Comparison of ENCODE assay signal across 8 cellular contexts in the genomic region with DNA sequence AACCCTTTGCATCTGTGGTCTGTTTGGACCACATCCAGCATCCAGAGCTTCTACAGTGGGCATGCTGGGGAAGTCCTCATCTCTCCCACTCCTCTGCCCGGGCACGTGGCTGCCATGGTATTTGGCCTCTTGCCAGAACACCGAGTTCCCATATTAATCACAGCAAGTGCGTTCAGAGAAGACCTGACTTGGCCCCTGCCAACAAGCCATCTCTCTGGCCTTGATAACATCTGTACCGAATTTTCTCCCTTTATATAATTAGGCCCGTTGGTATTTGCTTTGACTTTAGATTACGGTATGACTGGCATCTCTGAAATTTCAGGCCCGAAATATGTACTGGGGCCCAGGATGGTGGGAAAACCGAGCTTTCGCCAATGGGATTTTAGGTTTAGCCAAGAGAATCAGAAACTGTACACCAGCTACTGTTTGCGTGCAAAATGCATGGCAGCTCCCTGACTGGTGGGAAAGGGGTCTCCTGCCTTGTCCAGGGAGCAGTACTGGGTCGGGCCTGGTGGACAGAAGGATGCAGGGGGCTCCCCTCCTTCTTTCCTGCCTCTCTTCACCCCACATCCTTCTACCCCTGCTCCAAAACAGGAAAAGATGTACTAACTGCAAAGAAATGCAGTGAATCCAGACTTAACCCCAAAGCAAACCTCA.
DNase-seq lines count a peak whose midpoint lies in the region; ATAC-seq, FAIRE-seq and TF ChIP-seq lines count a peak whose summit lies in the region.

No MANE protein-coding gene starts in this region.

- H3K4me1 ChIP-seq in astrocyte (ENCODE audit: insufficient read depth, low read length) (peaks cover 48% of the 10 kb centered on the region), kidney (ENCODE audit: control insufficient read depth in 1 of 2, insufficient read depth in 1 of 2, low read depth in 1 of 2, low read length in 2 of 2) (peaks cover 0 to 9% of the 10 kb centered on the region in 2 donors), Karpas-422 (ENCODE audit: low read length) (peaks cover 10% of the 10 kb centered on the region)

- peak; percentile 37 to 50 for DNase-seq in stimulated activated CD4-positive, alpha-beta T cell treated with anti-CD3 and anti-CD28 coated beads, Interleukin-2, amount 100 ng/mL, for 48 hours
- DNase-seq in stimulated activated CD4-positive, alpha-beta T cell treated with anti-CD3 and anti-CD28 coated beads, Interleukin-4, amount 100 ng/mL, for 4 hours, result no peak
- peak; percentile 87 for DNase-seq in astrocyte (ENCODE audit: low read depth)
- no peak for DNase-seq in kidney
- DNase-seq in Karpas-422, result no peak
- no peak for DNase-seq in HuH-7 (ENCODE audit: low spot score)

- no peak overlapping the region for H3K4me3 ChIP-seq in astrocyte (ENCODE audit: insufficient read depth, low read depth, low read length)
- no peak overlapping the region for H3K4me3 ChIP-seq in kidney (ENCODE audit: low read length in 2 of 2)
- no peak overlapping the region for H3K4me3 ChIP-seq in Karpas-422 (ENCODE audit: low read length)

- peak overlapping the region; percentile 38 for H3K4me2 ChIP-seq in astrocyte (ENCODE audit: low read length)
- H3K4me2 ChIP-seq in Karpas-422 (ENCODE audit: low read depth, low read length, poor library complexity, severe bottlenecking), result no peak overlapping the region

- H3K9me2 ChIP-seq in Karpas-422 (replicated peaks; ENCODE audit: insufficient read depth, low read length), result no peaks in the 10 kb centered on the region

- ATAC-seq in esophagus mucosa (no peak), HG03354 (IDR thresholded peaks at IDR 0.05; ENCODE audit: poor library complexity, severe bottlenecking, unreplicated experiment) (no peak)

- H3K9me3 Mint-ChIP-seq in astrocyte (ENCODE audit: unreplicated experiment), result peaks cover 4% of the 10 kb centered on the region

- H3K36me3 Mint-ChIP-seq in astrocyte (ENCODE audit: low read depth, unreplicated experiment), result peaks cover 44% of the 10 kb centered on the region

- H3K36me3 ChIP-seq in astrocyte (ENCODE audit: insufficient read depth, low read length) (peaks cover 56% of the 10 kb centered on the region), kidney (ENCODE audit: control insufficient read depth in 1 of 2, insufficient read depth in 2 of 2, low read length in 2 of 2) (no peaks in the 10 kb centered on the region), Karpas-422 (ENCODE audit: insufficient read depth, low read length) (no peaks in the 10 kb centered on the region)

- peak overlapping the region; percentile 98 for H3K27ac Mint-ChIP-seq in astrocyte (ENCODE audit: unreplicated experiment)

- H2AFZ ChIP-seq in astrocyte (ENCODE audit: low read depth, low read length), result no peak overlapping the region
- no peak overlapping the region for H2AFZ ChIP-seq in Karpas-422 (ENCODE audit: low read length)

- H3K4me3 Mint-ChIP-seq in astrocyte (ENCODE audit: unreplicated experiment), result no peak overlapping the region

- H3K27ac ChIP-seq in astrocyte (ENCODE audit: low read depth, low read length) (peak overlapping the region; percentile 99), kidney (ENCODE audit: low read depth in 2 of 2, low read length in 2 of 2) (peak overlapping the region; percentile 16 to 86), Karpas-422 (ENCODE audit: low read length) (no peak overlapping the region)

- H3K27me3 Mint-ChIP-seq in astrocyte (ENCODE audit: low read depth, unreplicated experiment), result no peaks in the 10 kb centered on the region

- H4K20me1 ChIP-seq in astrocyte (ENCODE audit: insufficient read depth, low read length) (no peaks in the 10 kb centered on the region), Karpas-422 (ENCODE audit: insufficient read depth, low read depth, low read length) (peaks cover 4% of the 10 kb centered on the region; the same call in 1 of the 2 replicates)

- no peaks in the 10 kb centered on the region for H3K9me3 ChIP-seq in astrocyte (ENCODE audit: insufficient read depth, low read depth, low read length)
- no peaks in the 10 kb centered on the region for H3K9me3 ChIP-seq in kidney (ENCODE audit: control insufficient read depth in 1 of 2, low read length in 2 of 2)
- no peaks in the 10 kb centered on the region for H3K9me3 ChIP-seq in Karpas-422 (ENCODE audit: low read length)

- no peak for TF ChIP-seq CTCF in astrocyte (IDR thresholded peaks at IDR 0.05; ENCODE audit: insufficient read depth, low read depth, low read length)
- no peak for TF ChIP-seq CTCF in kidney (IDR thresholded peaks at IDR 0.05; ENCODE audit: borderline replicate concordance, extremely low read depth, insufficient read depth)

- intact Hi-C loops in kidney (cut with DNase I), result no loop called here

- FAIRE-seq in astrocyte (lab: Jason Lieb, UNC) (no peak), kidney (lab: Jason Lieb, UNC) (no peak)

- H3K27me3 ChIP-seq in astrocyte (ENCODE audit: insufficient read depth, low read length), result no peaks in the 10 kb centered on the region
- H3K27me3 ChIP-seq in Karpas-422 (ENCODE audit: low read length), result no peaks in the 10 kb centered on the region

- H3K79me2 ChIP-seq in astrocyte (ENCODE audit: insufficient read depth, low read length), result peaks cover 77% of the 10 kb centered on the region
- no peaks in the 10 kb centered on the region for H3K79me2 ChIP-seq in Karpas-422 (ENCODE audit: low read length)

- H3K9ac ChIP-seq in astrocyte (ENCODE audit: low read length) (peak overlapping the region; percentile 87), kidney (ENCODE audit: low read length in 2 of 2) (no peak overlapping the region), Karpas-422 (ENCODE audit: low read length) (no peak overlapping the region)

- H3K4me1 Mint-ChIP-seq in astrocyte (ENCODE audit: low read depth, unreplicated experiment), result peaks cover 63% of the 10 kb centered on the region

Comparison
In these comparisons a context has a peak if more than half of its experiments do, and no peak if none do; other contexts are left out.
1. DNase-seq: peak in stimulated activated CD4-positive, alpha-beta T cell treated with anti-CD3 and anti-CD28 coated beads, Interleukin-2, amount 100 ng/mL, for 48 hours (2 of 2) and astrocyte (single experiment); none in stimulated activated CD4-positive, alpha-beta T cell treated with anti-CD3 and anti-CD28 coated beads, Interleukin-4, amount 100 ng/mL, for 4 hours (0 of 2), kidney (single experiment), Karpas-422 (single experiment) and HuH-7 (single experiment).